31 cellular contexts compared by ENCODE assay signal in the genomic region with DNA sequence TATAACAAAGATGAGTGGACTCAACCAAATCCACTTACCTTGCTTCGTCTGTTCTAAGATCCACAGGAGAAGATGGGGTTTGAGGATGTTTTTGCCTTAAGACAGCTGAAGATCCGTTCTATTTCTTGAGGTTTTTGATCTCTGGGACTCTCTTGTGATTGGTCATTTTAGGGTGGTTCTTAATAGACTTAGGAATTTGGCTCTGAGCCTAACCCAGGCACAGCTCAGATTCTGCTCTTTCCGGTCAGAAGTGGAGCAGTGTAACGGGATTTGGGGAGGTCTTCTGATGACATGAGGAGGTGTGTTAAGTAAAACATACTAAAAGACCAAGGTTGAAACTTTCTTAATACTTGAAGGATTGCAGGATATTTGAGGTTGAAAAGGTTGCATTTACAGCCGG.
"Had no signal": no experiment of that assay in that cellular context is flagged by ENCODE, and none has a peak within 500 bp of the region (broad histone marks: within the 10 kb centered on the region; RNA-seq: fewer than 3 reads in every experiment).

No MANE protein-coding gene starts in this region.

- ATAC-seq: naive thymus-derived CD8-positive, alpha-beta T cell; pancreas; sciatic nerve; stimulated activated memory B cell treated with anti-CD40 and anti-IgM and Interleukin-4, amounts not matched to agents 10 μg/mL and 1 μg/mL and 100 μg/mL, for 72 hours; stimulated activated naive CD8-positive, alpha-beta T cell treated with anti-CD3 and anti-CD28 coated beads, Interleukin-15, amount 100 ng/mL, for 72 hours; T-helper 17 cell had no signal

- H3K36me3 ChIP-seq: brain microvascular endothelial cell, pancreas, prostate gland, vagina, WERI-Rb-1 had no signal

- H3K9me3 ChIP-seq: pancreas, prostate gland, vagina had no signal

- H3K4me3 ChIP-seq: pancreas, prostate gland, smooth muscle cell, vagina had no signal

- H3K4me2 ChIP-seq: smooth muscle cell had no signal

- DNase-seq: activated CD4-positive, alpha-beta memory T cell treated with anti-CD3 and anti-CD28 coated beads, Interleukin-2, amount 10 ng/mL, durations not matched to agents 7 days and 5 days; activated CD4-positive, alpha-beta T cell treated with anti-CD3 and anti-CD28 coated beads, Interleukin-2, amount 10 ng/mL, durations not matched to agents 24 days and 14 days; activated CD4-positive, CD25-positive, alpha-beta regulatory T cell treated with anti-CD3 and anti-CD28 coated beads, Interleukin-2, amount 50 U/mL, for 72 hours; activated CD8-positive, alpha-beta memory T cell treated with anti-CD3 and anti-CD28 coated beads, Interleukin-2, amount 50 U/mL, for 48 hours; activated gamma-delta T cell; activated naive CD4-positive, alpha-beta T cell treated with anti-CD3 and anti-CD28 coated beads, Interleukin-2, amount 50 U/mL, for 16 hours; activated T-cell treated with anti-CD3 and anti-CD28 coated beads, Interleukin-2, amount 50 U/mL, for 24 hours; amniotic stem cell; brain microvascular endothelial cell; central memory CD4-positive, alpha-beta T cell; dermis blood vessel endothelial cell; effector CD4-positive, alpha-beta T cell; hypothalamus; immature natural killer cell; naive thymus-derived CD8-positive, alpha-beta T cell; nucleus accumbens; pancreas; retina; stimulated activated CD4-positive, alpha-beta T cell treated with anti-CD3 and anti-CD28 coated beads, Interleukin-1b, Interleukin-23, amount 100 ng/mL, for 48 hours; stimulated activated CD4-positive, alpha-beta T cell treated with anti-CD3 and anti-CD28 coated beads, Interleukin-4, amount 100 ng/mL, for 4 hours; stimulated activated CD8-positive, alpha-beta memory T cell treated with anti-CD3 and anti-CD28 coated beads, Interleukin-4, amount 100 ng/mL, for 48 hours; stimulated activated naive CD8-positive, alpha-beta T cell treated with anti-CD3 and anti-CD28 coated beads, Interleukin-15, amount 100 ng/mL, for 72 hours; substantia nigra; T-helper 17 cell; T1000; WERI-Rb-1 had no signal

- H3K27ac ChIP-seq: brain microvascular endothelial cell, pancreas, prostate gland, vagina, WERI-Rb-1 had no signal

- H3K27me3 ChIP-seq: brain microvascular endothelial cell, pancreas, vagina had no signal

- H3K4me1 ChIP-seq: pancreas, prostate gland, vagina had no signal
